ENCODE assay signal across 1 cellular context in genomic region chr12:124277394-124278222, GRCh38.
TF ChIP-seq lines count a peak whose summit lies in the region.

No MANE protein-coding gene starts in this region.

TF ChIP-seq in HepG2, 621 proteins besides CTCF, POLR2A, EP300 and RAD21:
- TF ChIP-seq ZNF687 (CRISPR knock-in tag; IDR thresholded peaks at IDR 0.05) (peak; percentile 19; the same call in 1 of the 2 replicates), KLF13 (CRISPR knock-in tag; IDR thresholded peaks at IDR 0.05) (no peak), ZFX (CRISPR knock-in tag; IDR thresholded peaks at IDR 0.05; ENCODE audit: low read depth) (peak; percentile 0; the same call in 1 of the 2 replicates), PCBP2 (optimal IDR thresholded peaks at IDR 0.05; ENCODE audit: low read depth, low read length, poor library complexity, severe bottlenecking) (peak; percentile 47), MAFK (conservative IDR thresholded peaks at IDR 0.05 in 1 of 2, IDR thresholded peaks at IDR 0.05 in 1 of 2; ENCODE audit: low read length in 2 of 2) (peak; percentile 42 to 58), ZNF547 (CRISPR knock-in tag; IDR thresholded peaks at IDR 0.05) (no peak), EZH2 (conservative IDR thresholded peaks at IDR 0.05; ENCODE audit: low read depth, low read length) (no peak), ZNF512 (CRISPR knock-in tag; IDR thresholded peaks at IDR 0.05) (peak; percentile 94; the same call in 1 of the 2 replicates), MAFF (IDR thresholded peaks at IDR 0.05; ENCODE audit: low read depth, low read length) (0 out of 2 replicates have a peak, but pooled peaks have one; percentile 46), NFYC (CRISPR knock-in tag; IDR thresholded peaks at IDR 0.05) (no peak), HNRNPH1 (optimal IDR thresholded peaks at IDR 0.05; ENCODE audit: low read depth, low read length) (no peak)
